Comparison of ENCODE assay signal across 10 cellular contexts in the genomic region with DNA sequence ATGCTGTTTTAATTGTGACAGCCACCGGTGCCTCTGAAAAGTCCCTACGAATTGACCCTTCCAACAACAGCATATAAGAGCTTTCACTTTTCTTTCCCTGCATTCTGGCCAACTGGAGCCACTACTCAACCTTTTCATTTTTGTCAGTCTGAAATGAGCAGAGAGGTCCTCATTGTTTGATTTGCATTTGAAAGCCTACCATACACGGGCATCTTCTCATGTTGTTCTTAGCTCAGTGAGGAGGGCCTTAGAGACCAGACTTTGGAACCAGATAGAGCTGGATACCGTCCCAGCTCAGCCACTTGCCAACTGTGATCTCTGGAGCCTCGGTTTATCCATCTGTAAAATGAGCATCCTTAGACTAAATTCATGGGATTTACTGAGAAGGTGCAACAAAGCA. TPM values are rescaled to one million over a fixed set of nuclear protein-coding genes. Genes with fewer than 3 reads are reported as not detected.
A peak's percentile ranks its signal among the peaks of the same experiment; 100 is the strongest.
DNase-seq lines count a peak whose midpoint lies in the region; ATAC-seq and TF ChIP-seq lines count a peak whose summit lies in the region.
"Had no signal": no experiment of that assay in that cellular context is flagged by ENCODE, and none has a peak within 500 bp of the region (broad histone marks: within the 10 kb centered on the region; RNA-seq: fewer than 3 reads in every experiment).

No MANE protein-coding gene starts in this region.

- no peaks in the 10 kb centered on the region for H4K20me1 ChIP-seq in DOHH2 (ENCODE audit: control insufficient read depth, insufficient read depth, low read depth, low read length)

- no peaks in the 10 kb centered on the region for H3K27me3 Mint-ChIP-seq in activated T-helper 17 cell treated with anti-CD3 and anti-CD28 coated beads, Interleukin-2, amount 50 U/mL, for 72 hours
- peaks cover 0 to 4% of the 10 kb centered on the region in 2 donors for H3K27me3 Mint-ChIP-seq in natural killer cell treated with Interleukin-12 subunit alpha and Interleukin-12 subunit beta and Interleukin-15 and Interleukin-18, amount 100 ng/mL, for 72 hours

- peaks cover 6% of the 10 kb centered on the region for H3K9me3 Mint-ChIP-seq in activated T-helper 17 cell treated with anti-CD3 and anti-CD28 coated beads, Interleukin-2, amount 50 U/mL, for 72 hours
- H3K9me3 Mint-ChIP-seq in natural killer cell treated with Interleukin-12 subunit alpha and Interleukin-12 subunit beta and Interleukin-15 and Interleukin-18, amount 100 ng/mL, for 72 hours = peaks cover 3% of the 10 kb centered on the region
- H3K9me3 Mint-ChIP-seq: HFFc6 had no signal

- H3K4me3 ChIP-seq in DOHH2 (ENCODE audit: low read length) (peak overlapping the region; percentile 67), HL-60 (replicated peaks; ENCODE audit: insufficient read depth, low read length) (no peak overlapping the region)

- no peaks in the 10 kb centered on the region for H3K79me2 ChIP-seq in DOHH2 (ENCODE audit: control insufficient read depth, low read length)

- H3K4me3 Mint-ChIP-seq in activated T-helper 17 cell treated with anti-CD3 and anti-CD28 coated beads, Interleukin-2, amount 50 U/mL, for 72 hours = peak overlapping the region; percentile 97
- peak overlapping the region; percentile 90 for H3K4me3 Mint-ChIP-seq in natural killer cell treated with Interleukin-12 subunit alpha and Interleukin-12 subunit beta and Interleukin-15 and Interleukin-18, amount 100 ng/mL, for 72 hours
- H3K4me3 Mint-ChIP-seq: HFFc6 had no signal

- H3K27me3 ChIP-seq in DOHH2 (ENCODE audit: control insufficient read depth, low read length) = no peaks in the 10 kb centered on the region
- H3K27me3 ChIP-seq in HL-60 (ENCODE audit: insufficient read depth, poor library complexity, severe bottlenecking) = no peaks in the 10 kb centered on the region

- peaks cover 3% of the 10 kb centered on the region; the same call in 1 of the 2 replicates for H3K36me3 ChIP-seq in DOHH2 (ENCODE audit: control insufficient read depth, low read length)

- H3K4me1 ChIP-seq in DOHH2 (ENCODE audit: control insufficient read depth, low read length) = peaks cover 89% of the 10 kb centered on the region

- peaks cover 24% of the 10 kb centered on the region for H3F3A ChIP-seq in DOHH2 (ENCODE audit: control insufficient read depth, insufficient read depth)

- no peak for ATAC-seq in activated T-helper 17 cell treated with anti-CD3 and anti-CD28 coated beads, Interleukin-2, amount 50 U/mL, for 72 hours (replicated peaks)
- ATAC-seq in natural killer cell treated with Interleukin-12 subunit alpha and Interleukin-12 subunit beta and Interleukin-15 and Interleukin-18, amount 100 ng/mL, for 72 hours = no peak
- ATAC-seq in GM21390 (IDR thresholded peaks at IDR 0.05; ENCODE audit: unreplicated experiment) = no peak

- no peaks in the 10 kb centered on the region for H3K9me3 ChIP-seq in DOHH2 (ENCODE audit: control insufficient read depth, insufficient read depth, low read length)

- H3K4me1 Mint-ChIP-seq in activated T-helper 17 cell treated with anti-CD3 and anti-CD28 coated beads, Interleukin-2, amount 50 U/mL, for 72 hours = peaks cover 30% of the 10 kb centered on the region
- peaks cover 54 to 62% of the 10 kb centered on the region in 2 donors for H3K4me1 Mint-ChIP-seq in natural killer cell treated with Interleukin-12 subunit alpha and Interleukin-12 subunit beta and Interleukin-15 and Interleukin-18, amount 100 ng/mL, for 72 hours (ENCODE audit: low read depth in 2 of 2)

- H3K9me2 ChIP-seq in DOHH2 (replicated peaks; ENCODE audit: control insufficient read depth, low read length) = no peaks in the 10 kb centered on the region

- peak overlapping the region; percentile 81 for H3K4me2 ChIP-seq in DOHH2 (ENCODE audit: low read length)

- H3K27ac Mint-ChIP-seq in activated T-helper 17 cell treated with anti-CD3 and anti-CD28 coated beads, Interleukin-2, amount 50 U/mL, for 72 hours = peak overlapping the region; percentile 97
- H3K27ac Mint-ChIP-seq in natural killer cell treated with Interleukin-12 subunit alpha and Interleukin-12 subunit beta and Interleukin-15 and Interleukin-18, amount 100 ng/mL, for 72 hours = peak overlapping the region; percentile 93 to 95
- H3K27ac Mint-ChIP-seq: HFFc6 had no signal

- peak overlapping the region; percentile 100 for H3K27ac ChIP-seq in DOHH2 (ENCODE audit: low read depth, low read length)
- peak overlapping the region; percentile 99 for H3K27ac ChIP-seq in HL-60 (replicated peaks)

- TF ChIP-seq CTCF in DOHH2 (IDR thresholded peaks at IDR 0.05; ENCODE audit: low read depth, low read length, poor library complexity, severe bottlenecking) (no peak), HL-60 (IDR thresholded peaks at IDR 0.05; ENCODE audit: insufficient read depth, low read length) (no peak)

- H3K36me3 Mint-ChIP-seq in activated T-helper 17 cell treated with anti-CD3 and anti-CD28 coated beads, Interleukin-2, amount 50 U/mL, for 72 hours (ENCODE audit: low read depth) = peaks cover 14% of the 10 kb centered on the region
- no peaks in the 10 kb centered on the region for H3K36me3 Mint-ChIP-seq in natural killer cell treated with Interleukin-12 subunit alpha and Interleukin-12 subunit beta and Interleukin-15 and Interleukin-18, amount 100 ng/mL, for 72 hours

- DNase-seq in HL-60 (ENCODE audit: low read depth in 1 of 2, low spot score in 1 of 2) = no peak
- DNase-seq in natural killer cell treated with Interleukin-12 subunit alpha and Interleukin-12 subunit beta and Interleukin-15 and Interleukin-18, amount 100 ng/mL, for 72 hours (ENCODE audit: low spot score) = no peak
- no peak for DNase-seq in central memory CD4-positive, alpha-beta T cell
- DNase-seq in inferior parietal cortex (ENCODE audit: extremely low spot score) = no peak
- DNase-seq: HFFc6, NCI-H2081, retina had no signal

RNA-seq across cellular contexts. Expression of gene TMSB4X, which starts 16.9 kb away (rescaled TPM):
- 1,000 to 10,000 TPM; 6,631 to 7,873 TPM for total RNA-seq in activated T-helper 17 cell treated with anti-CD3 and anti-CD28 coated beads, Interleukin-2, amount 50 U/mL, for 72 hours
- 1,000 to 10,000 TPM; 2,674 to 5,601 TPM for total RNA-seq in natural killer cell treated with Interleukin-12 subunit alpha and Interleukin-12 subunit beta and Interleukin-15 and Interleukin-18, amount 100 ng/mL, for 72 hours

RNA-seq across cellular contexts. Expression of gene TLR8, which starts 51.6 kb away (rescaled TPM):
- not detected for total RNA-seq in activated T-helper 17 cell treated with anti-CD3 and anti-CD28 coated beads, Interleukin-2, amount 50 U/mL, for 72 hours
- total RNA-seq in natural killer cell treated with Interleukin-12 subunit alpha and Interleukin-12 subunit beta and Interleukin-15 and Interleukin-18, amount 100 ng/mL, for 72 hours = not detected
- total RNA-seq: HFFc6 had no signal
